Comparison of ENCODE assay signal across 10 cellular contexts in the genomic region with DNA sequence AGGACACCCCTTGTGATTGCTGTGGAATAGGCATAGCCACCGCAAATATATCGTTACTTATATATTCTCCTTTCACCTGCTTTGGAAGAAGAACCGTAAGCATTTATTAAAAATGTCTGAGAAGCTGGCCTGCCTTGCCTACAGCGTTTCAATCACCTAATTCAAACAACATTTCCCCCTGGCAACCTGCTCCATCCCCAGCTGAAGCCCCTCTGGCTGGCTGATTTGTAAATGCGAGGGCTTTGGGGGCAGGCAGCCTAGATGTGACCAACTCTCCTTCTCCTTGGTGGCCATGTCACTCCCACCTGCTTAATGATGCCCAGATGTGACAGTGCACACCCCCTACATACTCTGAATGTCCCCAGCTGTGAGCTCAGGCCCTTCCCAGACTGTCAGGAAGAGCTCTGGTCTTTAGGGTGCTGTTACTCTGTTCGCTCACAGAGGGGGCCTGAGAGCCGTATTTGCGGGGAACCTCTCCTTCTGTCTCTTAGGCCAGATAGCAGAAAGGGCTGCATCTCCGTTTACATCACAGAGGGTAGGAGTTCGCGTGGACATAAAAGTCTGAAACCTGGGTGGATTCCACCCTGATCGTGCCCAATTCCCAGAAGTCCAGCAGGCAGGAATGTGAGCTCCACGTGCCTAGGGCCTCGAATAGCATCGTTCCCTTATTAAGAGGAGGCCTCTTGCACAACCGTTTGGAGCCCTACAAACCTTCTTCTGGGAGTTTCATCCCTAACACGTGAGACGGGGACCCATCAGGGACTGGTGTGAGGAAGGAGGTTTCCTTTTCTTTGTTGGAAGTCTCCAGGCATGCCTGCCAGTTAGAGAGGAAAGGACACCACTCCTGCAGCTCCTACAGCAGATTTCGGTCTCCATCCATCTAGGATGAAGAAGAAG. TPM values are rescaled to one million over a fixed set of nuclear protein-coding genes. Genes with fewer than 3 reads are reported as not detected.
DNase-seq lines count a peak whose midpoint lies in the region; ATAC-seq and TF ChIP-seq lines count a peak whose summit lies in the region.
"Had no signal": no experiment of that assay in that cellular context is flagged by ENCODE, and none has a peak within 500 bp of the region (broad histone marks: within the 10 kb centered on the region; RNA-seq: fewer than 3 reads in every experiment).

No MANE protein-coding gene starts in this region.

- CTCF ChIA-PET in BJ (lab: Yijun Ruan, JAX): no interaction called here

- peak overlapping the region; percentile 69 for H3K4me3 Mint-ChIP-seq in T-helper 1 cell treated with Interleukin-12 subunit alpha and Interleukin-12 subunit beta and Interleukin-4 antibody, amounts not matched to agents 30 μg/mL and 1 μg/mL, for 36 hours

- H3K4me1 Mint-ChIP-seq in T-helper 1 cell treated with Interleukin-12 subunit alpha and Interleukin-12 subunit beta and Interleukin-4 antibody, amounts not matched to agents 30 μg/mL and 1 μg/mL, for 36 hours (ENCODE audit: low read depth): peaks cover 9% of the 10 kb centered on the region

- POLR2A ChIA-PET in BJ (lab: Charles Lee): no interaction called here

- TF ChIP-seq CTCF in BJ (IDR thresholded peaks at IDR 0.05; ENCODE audit: insufficient read depth, low read depth, low read length): 0 out of 2 replicates have a peak, but pooled peaks have one; percentile 16

- no peaks in the 10 kb centered on the region for H3K9me3 Mint-ChIP-seq in T-helper 1 cell treated with Interleukin-12 subunit alpha and Interleukin-12 subunit beta and Interleukin-4 antibody, amounts not matched to agents 30 μg/mL and 1 μg/mL, for 36 hours

- no peak overlapping the region for H3K4me3 ChIP-seq in BJ (ENCODE audit: low read depth, low read length)

- H3K27me3 Mint-ChIP-seq in T-helper 1 cell treated with Interleukin-12 subunit alpha and Interleukin-12 subunit beta and Interleukin-4 antibody, amounts not matched to agents 30 μg/mL and 1 μg/mL, for 36 hours (ENCODE audit: low read depth): peaks cover 68% of the 10 kb centered on the region

- no peaks in the 10 kb centered on the region for H3K36me3 Mint-ChIP-seq in T-helper 1 cell treated with Interleukin-12 subunit alpha and Interleukin-12 subunit beta and Interleukin-4 antibody, amounts not matched to agents 30 μg/mL and 1 μg/mL, for 36 hours (ENCODE audit: low read depth)

- H3K27me3 ChIP-seq in BJ (ENCODE audit: control insufficient read depth, insufficient read depth, low read length): peaks cover 25% of the 10 kb centered on the region

- DNase-seq in BJ (ENCODE audit: low read depth) (no peak), Daoy (ENCODE audit: low read depth) (peak; percentile 28), iPS-NIHi7 (ENCODE audit: extremely low spot score) (peak; percentile 72), NCI-H1930 (lab: John Stamatoyannopoulos, UW) (no peak), NCI-H2029 treated with DMSO at 0.1 percent for 48 hours (lab: John Stamatoyannopoulos, UW) (no peak)

- H3K27ac Mint-ChIP-seq in T-helper 1 cell treated with Interleukin-12 subunit alpha and Interleukin-12 subunit beta and Interleukin-4 antibody, amounts not matched to agents 30 μg/mL and 1 μg/mL, for 36 hours: no peak overlapping the region

- H3K36me3 ChIP-seq in BJ (ENCODE audit: control insufficient read depth, insufficient read depth, low read length): no peaks in the 10 kb centered on the region

- no peak for ATAC-seq in HG02798 (IDR thresholded peaks at IDR 0.05; ENCODE audit: poor library complexity, unreplicated experiment)
- ATAC-seq in HG03460 (IDR thresholded peaks at IDR 0.05; ENCODE audit: unreplicated experiment): no peak

RNA-seq across cellular contexts. Expression of gene SDK2, which starts 2.4 kb away (rescaled TPM):
- 0.02 and 0.04 TPM in 2 replicates for polyA plus RNA-seq in BJ (2011; rRNA removed)
- 0.14 and 0.15 TPM in 2 replicates for polyA minus RNA-seq in BJ (2011; rRNA and poly(A)+ RNA removed)
- total RNA-seq in Daoy (2014; rRNA removed; shearing (Covaris generic)): 0.33 and 0.74 TPM in 2 replicates
- total RNA-seq: dermis microvascular lymphatic vessel endothelial cell, HT-29 had no signal

Comparison
In these comparisons a context has a peak if more than half of its experiments do, and no peak if none do; other contexts are left out.
1. DNase-seq: peak in Daoy (single experiment) and iPS-NIHi7 (single experiment); none in BJ (single experiment), NCI-H1930 (0 of 2) and NCI-H2029 treated with DMSO at 0.1 percent for 48 hours (single experiment).